ENCODE assay signal across 10 cellular contexts in genomic region chr17:50603340-50603739, GRCh38. TPM values are rescaled to one million over a fixed set of nuclear protein-coding genes. Genes with fewer than 3 reads are reported as not detected.
DNase-seq lines count a peak whose midpoint lies in the region; ATAC-seq, FAIRE-seq and TF ChIP-seq lines count a peak whose summit lies in the region.
"Had no signal": no experiment of that assay in that cellular context is flagged by ENCODE, and none has a peak within 500 bp of the region (broad histone marks: within the 10 kb centered on the region; RNA-seq: fewer than 3 reads in every experiment).

No MANE protein-coding gene starts in this region.

- TF ChIP-seq RAD21 in HepG2 (CRISPR knock-in tag; IDR thresholded peaks at IDR 0.05): no peak

- no peak overlapping the region for H2AFZ ChIP-seq in HepG2 (ENCODE audit: low read length)

- WGBS in HepG2 (ENCODE audit: low lambda C conversion rate): 15% methylated on average over 9 of the region's 9 CpGs
- WGBS in right lobe of liver (ENCODE audit: insufficient coverage, low coverage, low lambda C conversion rate, missing lambda C conversion rate): 55% methylated on average over 7 of the region's 9 CpGs

- ATAC-seq in HepG2: peak; percentile 88
- no peak for ATAC-seq in right lobe of liver
- peak; percentile 56 for ATAC-seq in activated CD8-positive, alpha-beta T cell treated with anti-CD3 and anti-CD28 coated beads, Interleukin-2, amount 10 ng/mL, durations not matched to agents 7 days and 5 days
- no peak for ATAC-seq in GM19023 (IDR thresholded peaks at IDR 0.05; ENCODE audit: unreplicated experiment)
- no peak for ATAC-seq in GM18909 (IDR thresholded peaks at IDR 0.05; ENCODE audit: poor library complexity, unreplicated experiment)

- H3K4me1 Mint-ChIP-seq in activated CD8-positive, alpha-beta T cell treated with anti-CD3 and anti-CD28 coated beads, Interleukin-2, amount 10 ng/mL, durations not matched to agents 7 days and 5 days (ENCODE audit: low read depth): no peaks in the 10 kb centered on the region

- in situ Hi-C loops in HepG2 (cut with HindIII; ENCODE audit: extremely low pct_ligation_motif_present, low pct_unique_long_range_greater_than_20kb) (no loop called here), G401 (cut with HindIII; ENCODE audit: low sequenced_read_pairs) (no loop called here)

- H3K4me3 Mint-ChIP-seq in activated CD8-positive, alpha-beta T cell treated with anti-CD3 and anti-CD28 coated beads, Interleukin-2, amount 10 ng/mL, durations not matched to agents 7 days and 5 days: no peak overlapping the region
- H3K4me3 Mint-ChIP-seq: naive B cell had no signal

- no peaks in the 10 kb centered on the region for H3K79me2 ChIP-seq in HepG2 (ENCODE audit: insufficient read depth, low read length)

- H3K4me1 ChIP-seq in HepG2 (ENCODE audit: insufficient read depth, low read length) (no peaks in the 10 kb centered on the region), right lobe of liver (no peaks in the 10 kb centered on the region), ascending aorta (peaks cover 0 to 7% of the 10 kb centered on the region in 2 donors)

- H3K36me3 Mint-ChIP-seq in activated CD8-positive, alpha-beta T cell treated with anti-CD3 and anti-CD28 coated beads, Interleukin-2, amount 10 ng/mL, durations not matched to agents 7 days and 5 days (ENCODE audit: low read depth): no peaks in the 10 kb centered on the region
- H3K36me3 Mint-ChIP-seq: naive B cell had no signal

- intact Hi-C loops in HepG2 (cut with micrococcal nuclease; ENCODE audit: unreplicated experiment): no loop called here
- intact Hi-C loops in right lobe of liver (cut with DNase I): no loop called here
- intact Hi-C loops in ascending aorta (cut with DNase I): no loop called here

- TF ChIP-seq POLR2A in HepG2 (IDR thresholded peaks at IDR 0.05; ENCODE audit: insufficient read depth in 1 of 2, low read depth in 2 of 2, low read length in 2 of 2): no peak
- TF ChIP-seq POLR2A in right lobe of liver (IDR thresholded peaks at IDR 0.05): no peak

- H3K4me3 ChIP-seq in HepG2 (replicated peaks in 1 of 3; ENCODE audit: insufficient read depth in 1 of 3, low read depth in 2 of 3, low read length in 3 of 3) (no peak overlapping the region), right lobe of liver (no peak overlapping the region), ascending aorta (no peak overlapping the region)

- DNase-seq in HepG2 (ENCODE audit: low spot score) (peak; percentile 35), right lobe of liver (no peak), NCI-H146 (lab: John Stamatoyannopoulos, UW) (peak; percentile 75), ascending aorta (ENCODE audit: low spot score in 2 of 2) (no peak), G401 (ENCODE audit: low spot score) (no peak)
- DNase-seq in activated CD8-positive, alpha-beta T cell treated with anti-CD3 and anti-CD28 coated beads, Interleukin-2, amount 10 ng/mL, durations not matched to agents 7 days and 5 days: peak; percentile 23
- DNase-seq: naive B cell had no signal

- H3K27me3 ChIP-seq in HepG2 (ENCODE audit: control insufficient read depth in 1 of 2, insufficient read depth in 2 of 2, low read length in 2 of 2) (peaks cover 30 to 94% of the 10 kb centered on the region in 2 experiments; a peak in 4 of 5 replicates), right lobe of liver (no peaks in the 10 kb centered on the region), ascending aorta (no peaks in the 10 kb centered on the region)

- H3K27ac Mint-ChIP-seq in activated CD8-positive, alpha-beta T cell treated with anti-CD3 and anti-CD28 coated beads, Interleukin-2, amount 10 ng/mL, durations not matched to agents 7 days and 5 days: no peak overlapping the region

- H3K9me3 ChIP-seq in HepG2 (ENCODE audit: low read length) (no peaks in the 10 kb centered on the region), right lobe of liver (no peaks in the 10 kb centered on the region), ascending aorta (no peaks in the 10 kb centered on the region)

- no TSS peak for BruUV-seq in HepG2 (replicated peaks; lab: Mats Ljungman, UMichigan)

- no peak for TF ChIP-seq EP300 in HepG2 (IDR thresholded peaks at IDR 0.05; ENCODE audit: low read depth in 2 of 2, low read length in 2 of 2)
- no peak for TF ChIP-seq EP300 in HepG2 (CRISPR knock-in tag; IDR thresholded peaks at IDR 0.05; ENCODE audit: borderline replicate concordance)

- H3K9me3 Mint-ChIP-seq in activated CD8-positive, alpha-beta T cell treated with anti-CD3 and anti-CD28 coated beads, Interleukin-2, amount 10 ng/mL, durations not matched to agents 7 days and 5 days (ENCODE audit: insufficient read depth): no peaks in the 10 kb centered on the region
- H3K9me3 Mint-ChIP-seq: naive B cell had no signal

- no peak overlapping the region for H3K4me2 ChIP-seq in HepG2 (ENCODE audit: low read depth, low read length)

- POLR2A ChIA-PET in HepG2 (lab: Yijun Ruan, JAX): interaction anchor here (1.3 kb wide), 1 partner anchor 23 kb away, joined by 3 read pairs; no protein-coding TSS in a partner anchor
- POLR2A ChIA-PET in activated CD8-positive, alpha-beta T cell treated with anti-CD3 and anti-CD28 coated beads, Interleukin-2, amount 10 ng/mL, durations not matched to agents 7 days and 5 days (lab: Charles Lee): no interaction called here

- no peak overlapping the region for H3K9ac ChIP-seq in HepG2 (ENCODE audit: insufficient read depth, low read depth, low read length)

- H4K20me1 ChIP-seq in HepG2 (ENCODE audit: insufficient read depth, low read length): no peaks in the 10 kb centered on the region

- no peak overlapping the region for H3K27ac ChIP-seq in HepG2 (ENCODE audit: extremely low read length, insufficient read depth, low read length)
- H3K27ac ChIP-seq in right lobe of liver: no peak overlapping the region
- H3K27ac ChIP-seq in ascending aorta: no peak overlapping the region

- no peak for FAIRE-seq in HepG2 (lab: Jason Lieb, UNC)

- TF ChIP-seq CTCF in HepG2 (CRISPR knock-in tag; IDR thresholded peaks at IDR 0.05): no peak
- no peak for TF ChIP-seq CTCF in right lobe of liver (IDR thresholded peaks at IDR 0.05)
- TF ChIP-seq CTCF in ascending aorta (IDR thresholded peaks at IDR 0.05): no peak

- CTCF ChIA-PET in HepG2 (lab: Yijun Ruan, JAX; ENCODE audit: low intra/inter-chr PET ratio, low total read pairs): no interaction called here
- CTCF ChIA-PET in activated CD8-positive, alpha-beta T cell treated with anti-CD3 and anti-CD28 coated beads, Interleukin-2, amount 10 ng/mL, durations not matched to agents 7 days and 5 days (lab: Charles Lee): no interaction called here

- peaks cover 9% of the 10 kb centered on the region for H3K27me3 Mint-ChIP-seq in activated CD8-positive, alpha-beta T cell treated with anti-CD3 and anti-CD28 coated beads, Interleukin-2, amount 10 ng/mL, durations not matched to agents 7 days and 5 days (ENCODE audit: low read depth)

- H3K36me3 ChIP-seq in HepG2 (replicated peaks in 1 of 2; ENCODE audit: control insufficient read depth in 1 of 2, insufficient read depth in 2 of 2, low read length in 2 of 2) (no peaks in the 10 kb centered on the region), right lobe of liver (no peaks in the 10 kb centered on the region), ascending aorta (no peaks in the 10 kb centered on the region)

RNA-seq across cellular contexts. Expression of gene ABCC3, which starts 31.3 kb away (rescaled TPM):
- total RNA-seq in HepG2 (2016; rRNA removed; fragmentation: Illumina TruSeq; extraction: Trizol) (18.0 and 25.2 TPM in 2 replicates), right lobe of liver (100 to 1,000 TPM; 146 to 286 (median 178) TPM), ascending aorta (30.2 TPM)
- 13.3 and 13.8 TPM in 2 replicates for total RNA-seq in HepG2 (2016; cell fraction: cytosol; rRNA removed; fragmentation: Illumina TruSeq; extraction: Trizol; ENCODE audit: low read depth)
- total RNA-seq in HepG2 (2016; cell fraction: insoluble cytoplasmic fraction; rRNA removed; fragmentation: Illumina TruSeq; extraction: Trizol): 14.4 and 28.1 TPM in 2 replicates
- 23.1 and 25.2 TPM in 2 replicates for total RNA-seq in HepG2 (2016; cell fraction: membrane; rRNA removed; fragmentation: Illumina TruSeq; extraction: Trizol)
- 38.6 and 38.7 TPM in 2 replicates for total RNA-seq in HepG2 (2016; cell fraction: nucleus; rRNA removed; fragmentation: Illumina TruSeq; extraction: Trizol)
- 50.5 and 50.7 TPM in 2 replicates for polyA plus RNA-seq in HepG2 (2011; rRNA removed)
- 19.0 and 24.0 TPM in 2 replicates for polyA plus RNA-seq in HepG2 (2011; cell fraction: cytosol; rRNA removed)
- polyA plus RNA-seq in HepG2 (2011; cell fraction: nucleus; rRNA removed): 331 and 391 TPM in 2 replicates
- 15.7 and 38.4 TPM in 2 replicates for polyA plus RNA-seq in HepG2 (2012)
- polyA plus RNA-seq in HepG2 (2016; cell fraction: cytosol; fragmentation: Illumina TruSeq; extraction: Trizol; ENCODE audit: low read depth): 15.1 and 15.9 TPM in 2 replicates
- polyA plus RNA-seq in HepG2 (2016; cell fraction: insoluble cytoplasmic fraction; fragmentation: Illumina TruSeq; extraction: Trizol; ENCODE audit: low read depth): 17.3 and 21.5 TPM in 2 replicates
- polyA plus RNA-seq in HepG2 (2016; cell fraction: membrane; fragmentation: Illumina TruSeq; extraction: Trizol; ENCODE audit: low read depth): 23.7 and 24.5 TPM in 2 replicates
- 84.3 and 87.4 TPM in 2 replicates for polyA plus RNA-seq in HepG2 (2016; cell fraction: nucleus; fragmentation: Illumina TruSeq; extraction: Trizol; ENCODE audit: insufficient read depth, low read depth)
- polyA minus RNA-seq in HepG2 (2011; rRNA and poly(A)+ RNA removed; ENCODE audit: low replicate concordance): 73.4 and 78.1 TPM in 2 replicates
- 10.9 and 17.8 TPM in 2 replicates for polyA minus RNA-seq in HepG2 (2011; cell fraction: cytosol; rRNA and poly(A)+ RNA removed)
- polyA minus RNA-seq in HepG2 (2011; cell fraction: nucleus; rRNA and poly(A)+ RNA removed): 61.9 and 63.1 TPM in 2 replicates
- not detected for total RNA-seq in activated CD8-positive, alpha-beta T cell treated with anti-CD3 and anti-CD28 coated beads, Interleukin-2, amount 10 ng/mL, durations not matched to agents 7 days and 5 days
- total RNA-seq in G401 (2014; rRNA removed; shearing (Covaris generic)): not detected in 2 replicates

RNA-seq across cellular contexts. Expression of gene CACNA1G, which starts 42.8 kb away (rescaled TPM):
- total RNA-seq in HepG2 (2016; rRNA removed; fragmentation: Illumina TruSeq; extraction: Trizol): 0.02 TPM in 1 of 2 replicates, not detected in the other
- not detected in 2 replicates for total RNA-seq in HepG2 (2016; cell fraction: cytosol; rRNA removed; fragmentation: Illumina TruSeq; extraction: Trizol; ENCODE audit: low read depth)
- not detected in 2 replicates for total RNA-seq in HepG2 (2016; cell fraction: insoluble cytoplasmic fraction; rRNA removed; fragmentation: Illumina TruSeq; extraction: Trizol)
- total RNA-seq in HepG2 (2016; cell fraction: membrane; rRNA removed; fragmentation: Illumina TruSeq; extraction: Trizol): not detected in 2 replicates
- total RNA-seq in HepG2 (2016; cell fraction: nucleus; rRNA removed; fragmentation: Illumina TruSeq; extraction: Trizol): not detected in 2 replicates
- 0.01 TPM in 1 of 2 replicates, not detected in the other for polyA plus RNA-seq in HepG2 (2011; rRNA removed)
- 0.01 TPM in 1 of 2 replicates, not detected in the other for polyA plus RNA-seq in HepG2 (2011; cell fraction: cytosol; rRNA removed)
- polyA plus RNA-seq in HepG2 (2011; cell fraction: nucleus; rRNA removed): 0.02 and 0.08 TPM in 2 replicates
- not detected in 2 replicates for polyA plus RNA-seq in HepG2 (2012)
- polyA plus RNA-seq in HepG2 (2016; cell fraction: cytosol; fragmentation: Illumina TruSeq; extraction: Trizol; ENCODE audit: low read depth): not detected in 2 replicates
- polyA plus RNA-seq in HepG2 (2016; cell fraction: insoluble cytoplasmic fraction; fragmentation: Illumina TruSeq; extraction: Trizol; ENCODE audit: low read depth): not detected in 2 replicates
- not detected in 2 replicates for polyA plus RNA-seq in HepG2 (2016; cell fraction: membrane; fragmentation: Illumina TruSeq; extraction: Trizol; ENCODE audit: low read depth)
- polyA plus RNA-seq in HepG2 (2016; cell fraction: nucleus; fragmentation: Illumina TruSeq; extraction: Trizol; ENCODE audit: insufficient read depth, low read depth): not detected in 2 replicates
- polyA minus RNA-seq in HepG2 (2011; rRNA and poly(A)+ RNA removed; ENCODE audit: low replicate concordance): not detected in 2 replicates
- not detected in 2 replicates for polyA minus RNA-seq in HepG2 (2011; cell fraction: cytosol; rRNA and poly(A)+ RNA removed)
- not detected in 2 replicates for polyA minus RNA-seq in HepG2 (2011; cell fraction: nucleus; rRNA and poly(A)+ RNA removed)
- not detected for total RNA-seq in right lobe of liver
- not detected for total RNA-seq in activated CD8-positive, alpha-beta T cell treated with anti-CD3 and anti-CD28 coated beads, Interleukin-2, amount 10 ng/mL, durations not matched to agents 7 days and 5 days
- 1.2 TPM for total RNA-seq in ascending aorta
- 5.1 and 13.0 TPM in 2 replicates for total RNA-seq in G401 (2014; rRNA removed; shearing (Covaris generic))
- total RNA-seq: glomerular endothelial cell had no signal

RNA-seq across cellular contexts. Expression of gene SPATA20, which starts 56.4 kb away (rescaled TPM):
- 35.7 and 64.8 TPM in 2 replicates for total RNA-seq in HepG2 (2016; rRNA removed; fragmentation: Illumina TruSeq; extraction: Trizol)
- 38.7 and 45.5 TPM in 2 replicates for total RNA-seq in HepG2 (2016; cell fraction: cytosol; rRNA removed; fragmentation: Illumina TruSeq; extraction: Trizol; ENCODE audit: low read depth)
- total RNA-seq in HepG2 (2016; cell fraction: insoluble cytoplasmic fraction; rRNA removed; fragmentation: Illumina TruSeq; extraction: Trizol): 31.6 and 65.5 TPM in 2 replicates
- 64.2 and 68.5 TPM in 2 replicates for total RNA-seq in HepG2 (2016; cell fraction: membrane; rRNA removed; fragmentation: Illumina TruSeq; extraction: Trizol)
- 65.8 and 68.8 TPM in 2 replicates for total RNA-seq in HepG2 (2016; cell fraction: nucleus; rRNA removed; fragmentation: Illumina TruSeq; extraction: Trizol)
- polyA plus RNA-seq in HepG2 (2011; rRNA removed): 36.1 and 38.1 TPM in 2 replicates
- 16.3 and 29.3 TPM in 2 replicates for polyA plus RNA-seq in HepG2 (2011; cell fraction: cytosol; rRNA removed)
- polyA plus RNA-seq in HepG2 (2011; cell fraction: nucleus; rRNA removed): 301 and 348 TPM in 2 replicates
- 22.4 and 25.0 TPM in 2 replicates for polyA plus RNA-seq in HepG2 (2012)
- 38.7 and 44.0 TPM in 2 replicates for polyA plus RNA-seq in HepG2 (2016; cell fraction: cytosol; fragmentation: Illumina TruSeq; extraction: Trizol; ENCODE audit: low read depth)
- polyA plus RNA-seq in HepG2 (2016; cell fraction: insoluble cytoplasmic fraction; fragmentation: Illumina TruSeq; extraction: Trizol; ENCODE audit: low read depth): 36.7 and 39.9 TPM in 2 replicates
- polyA plus RNA-seq in HepG2 (2016; cell fraction: membrane; fragmentation: Illumina TruSeq; extraction: Trizol; ENCODE audit: low read depth): 62.1 and 66.1 TPM in 2 replicates
- polyA plus RNA-seq in HepG2 (2016; cell fraction: nucleus; fragmentation: Illumina TruSeq; extraction: Trizol; ENCODE audit: insufficient read depth, low read depth): 150 and 152 TPM in 2 replicates
- 11.3 and 57.4 TPM in 2 replicates for polyA minus RNA-seq in HepG2 (2011; rRNA and poly(A)+ RNA removed; ENCODE audit: low replicate concordance)
- polyA minus RNA-seq in HepG2 (2011; cell fraction: cytosol; rRNA and poly(A)+ RNA removed): 12.1 and 17.9 TPM in 2 replicates
- 52.6 and 68.2 TPM in 2 replicates for polyA minus RNA-seq in HepG2 (2011; cell fraction: nucleus; rRNA and poly(A)+ RNA removed)
- 100 to 1,000 TPM in 1 of 6 experiments, 10 to 100 TPM in 5; 29.6 to 203 (median 34.2) TPM for total RNA-seq in right lobe of liver
- total RNA-seq in activated CD8-positive, alpha-beta T cell treated with anti-CD3 and anti-CD28 coated beads, Interleukin-2, amount 10 ng/mL, durations not matched to agents 7 days and 5 days: 10 to 100 TPM; 23.9 to 27.3 TPM
- 463 TPM for total RNA-seq in ascending aorta
- total RNA-seq in G401 (2014; rRNA removed; shearing (Covaris generic)): 39.4 and 59.1 TPM in 2 replicates

Comparison
In these comparisons a context has a peak if more than half of its experiments do, and no peak if none do; other contexts are left out.
1. ATAC-seq: peak in HepG2 (single experiment) and activated CD8-positive, alpha-beta T cell treated with anti-CD3 and anti-CD28 coated beads, Interleukin-2, amount 10 ng/mL, durations not matched to agents 7 days and 5 days (single experiment); none in right lobe of liver (0 of 4), GM19023 (single experiment) and GM18909 (single experiment).
2. DNase-seq: peak in HepG2 (single experiment), NCI-H146 (single experiment) and activated CD8-positive, alpha-beta T cell treated with anti-CD3 and anti-CD28 coated beads, Interleukin-2, amount 10 ng/mL, durations not matched to agents 7 days and 5 days (single experiment); none in right lobe of liver (0 of 3), ascending aorta (0 of 2) and G401 (single experiment).
3. RNA of gene ABCC3, which starts 31.3 kb away (total RNA-seq): 146 to 286 TPM in right lobe of liver, 30.2 TPM in ascending aorta (single experiment) and 13.3 to 38.7 TPM in HepG2; not detected in activated CD8-positive, alpha-beta T cell treated with anti-CD3 and anti-CD28 coated beads, Interleukin-2, amount 10 ng/mL, durations not matched to agents 7 days and 5 days and not detected in G401; every median in the first group is over 10 times any median in the second.